17 cellular contexts compared by ENCODE assay signal in genomic region chr1:57741521-57741920, GRCh38.
A peak's percentile ranks its signal among the peaks of the same experiment; 100 is the strongest.
DNase-seq lines count a peak whose midpoint lies in the region; ATAC-seq and TF ChIP-seq lines count a peak whose summit lies in the region.
"Had no signal": no experiment of that assay in that cellular context is flagged by ENCODE, and none has a peak within 500 bp of the region (broad histone marks: within the 10 kb centered on the region; RNA-seq: fewer than 3 reads in every experiment).

No MANE protein-coding gene starts in this region.

- no peak overlapping the region for H3K4me3 ChIP-seq in right cardiac atrium (ENCODE audit: low read length)
- H3K4me3 ChIP-seq: adrenal gland, heart right ventricle had no signal

- WGBS in right cardiac atrium = 75% methylated on average over 4 of the region's 4 CpGs

- ATAC-seq in GM18499 (IDR thresholded peaks at IDR 0.05; ENCODE audit: insufficient read depth, unreplicated experiment) (peak; percentile 84), HG02870 (IDR thresholded peaks at IDR 0.05; ENCODE audit: unreplicated experiment) (peak; percentile 93), HG03521 (IDR thresholded peaks at IDR 0.05; ENCODE audit: unreplicated experiment) (peak; percentile 93), sciatic nerve (no peak), right cardiac atrium (no peak)
- ATAC-seq: activated T-cell treated with anti-CD3 and anti-CD28 coated beads, Interleukin-2, amount 50 U/mL, for 4 hours; heart right ventricle; left cardiac atrium had no signal

- TF ChIP-seq CTCF in GM20000 (IDR thresholded peaks at IDR 0.05; ENCODE audit: extremely low read depth, missing control alignments) = no peak

- no peaks in the 10 kb centered on the region for H3K4me1 ChIP-seq in right cardiac atrium (ENCODE audit: control insufficient read depth, insufficient read depth, low read length)
- H3K4me1 ChIP-seq: adrenal gland, heart right ventricle had no signal

- no peaks in the 10 kb centered on the region for H3K27me3 ChIP-seq in right cardiac atrium (ENCODE audit: control insufficient read depth, insufficient read depth)
- H3K27me3 ChIP-seq: adrenal gland had no signal

- intact Hi-C loops in sciatic nerve (cut with DNase I) (loop anchor here (10.0 kb wide), 1 partner anchor 153 kb away; no protein-coding TSS in a partner anchor), right cardiac atrium (cut with DNase I) (no loop called here)

- no peak overlapping the region for H3K27ac ChIP-seq in right cardiac atrium (ENCODE audit: low read length)
- H3K27ac ChIP-seq: adrenal gland, epithelial cell of prostate, heart right ventricle had no signal

- DNase-seq in GM20000 (ENCODE audit: low spot score) = peak; percentile 26
- no peak for DNase-seq in inferior parietal cortex (ENCODE audit: extremely low spot score)
- no peak for DNase-seq in sciatic nerve (ENCODE audit: low spot score)
- no peak for DNase-seq in NCI-H187 treated with DMSO at 0.1 percent for 48 hours (lab: John Stamatoyannopoulos, UW)
- DNase-seq in right cardiac atrium = no peak
- DNase-seq: activated CD4-positive, alpha-beta T cell treated with anti-CD3 and anti-CD28 coated beads, Interleukin-2, amount 10 ng/mL, durations not matched to agents 24 days and 14 days; activated T-cell treated with anti-CD3 and anti-CD28 coated beads, Interleukin-2, amount 50 U/mL, for 4 hours; adrenal gland; GOT3; heart right ventricle; left cardiac atrium; NCI-H446 treated with DMSO at 0.1 percent for 48 hours; RPMI8226 had no signal

- no peaks in the 10 kb centered on the region for H3K9me3 ChIP-seq in right cardiac atrium (ENCODE audit: control insufficient read depth, low read length)
- H3K9me3 ChIP-seq: adrenal gland, heart right ventricle had no signal

Comparison
In these comparisons a context has a peak if more than half of its experiments do, and no peak if none do; other contexts are left out.
1. ATAC-seq: peak in GM18499 (single experiment), HG02870 (single experiment) and HG03521 (single experiment); none in sciatic nerve (single experiment) and right cardiac atrium (0 of 2).